8 cellular contexts compared by ENCODE assay signal in genomic region chr9:136363606-136364368, GRCh38. TPM values are rescaled to one million over a fixed set of nuclear protein-coding genes. Genes with fewer than 3 reads are reported as not detected.
DNase-seq lines count a peak whose midpoint lies in the region; ATAC-seq and TF ChIP-seq lines count a peak whose summit lies in the region.

TSS of gene DNLZ (minus strand) at chr9:136363744. CDS start at chr9:136363714, 30 bp downstream.

- WGBS in esophagus muscularis mucosa = 0% methylated on average over 8 of the region's 83 CpGs

- TF ChIP-seq POLR2A in esophagus muscularis mucosa (IDR thresholded peaks at IDR 0.05; ENCODE audit: low read depth) = no peak

- TF ChIP-seq EP300 in esophagus muscularis mucosa (IDR thresholded peaks at IDR 0.05) = no peak

- peak; percentile 94 for DNase-seq in DMS53 (lab: John Stamatoyannopoulos, UW)
- DNase-seq in activated T-cell treated with anti-CD3 and anti-CD28 coated beads, Interleukin-2, amount 50 U/mL, for 4 hours = peak; percentile 86
- peak; percentile 95 for DNase-seq in esophagus muscularis mucosa (ENCODE audit: extremely low spot score)
- DNase-seq in naive B cell = peak; percentile 83
- peak; percentile 89 to 92 for DNase-seq in stimulated activated effector memory CD8-positive, alpha-beta T cell treated with anti-CD3 and anti-CD28 coated beads, Interleukin-12 subunit alpha, Interleukin-12 subunit beta, amount 100 ng/mL, for 72 hours (ENCODE audit: low spot score in 2 of 2)

- H3K36me3 ChIP-seq in HUES6 (ENCODE audit: control insufficient read depth, insufficient read depth, low read length) = peaks cover 8% of the 10 kb centered on the region
- peaks cover 0 to 13% (median 6%) of the 10 kb centered on the region in 4 donors for H3K36me3 ChIP-seq in esophagus muscularis mucosa

- peak within 1 kb of the TSS; percentile 85 for H3K4me3 Mint-ChIP-seq in activated T-cell treated with anti-CD3 and anti-CD28 coated beads, Interleukin-2, amount 50 U/mL, for 4 hours
- peak within 1 kb of the TSS; percentile 74 to 91 (median 86) for H3K4me3 Mint-ChIP-seq in naive B cell
- peak within 1 kb of the TSS; percentile 66 for H3K4me3 Mint-ChIP-seq in stimulated activated effector memory CD8-positive, alpha-beta T cell treated with anti-CD3 and anti-CD28 coated beads, Interleukin-12 subunit alpha, Interleukin-12 subunit beta, amount 100 ng/mL, for 72 hours

- intact Hi-C loops in esophagus muscularis mucosa (cut with DNase I) = loop anchor here (2.0 kb wide), 1 partner anchor 21 kb away; no protein-coding TSS in a partner anchor

- H3K4me3 ChIP-seq in HUES6 (ENCODE audit: low read depth, low read length) (peak within 1 kb of the TSS; percentile 96), esophagus muscularis mucosa (peak within 1 kb of the TSS; percentile 87 to 100 (median 93))

- H3K27ac Mint-ChIP-seq in naive B cell = peak within 1 kb of the TSS; percentile 62 to 94 (median 78)
- H3K27ac Mint-ChIP-seq in stimulated activated effector memory CD8-positive, alpha-beta T cell treated with anti-CD3 and anti-CD28 coated beads, Interleukin-12 subunit alpha, Interleukin-12 subunit beta, amount 100 ng/mL, for 72 hours = peak within 1 kb of the TSS; percentile 81

- H3K27me3 ChIP-seq in HUES6 (ENCODE audit: control insufficient read depth, insufficient read depth, low read length) = no peaks in the 10 kb centered on the region
- peaks cover 0 to 28% (median 0%) of the 10 kb centered on the region in 4 donors for H3K27me3 ChIP-seq in esophagus muscularis mucosa

- H3K9me3 ChIP-seq in HUES6 (ENCODE audit: control insufficient read depth, insufficient read depth, low read depth, low read length) = no peaks in the 10 kb centered on the region
- H3K9me3 ChIP-seq in esophagus muscularis mucosa = no peaks in the 10 kb centered on the region

- H3K9me3 Mint-ChIP-seq in activated T-cell treated with anti-CD3 and anti-CD28 coated beads, Interleukin-2, amount 50 U/mL, for 4 hours = no peaks in the 10 kb centered on the region
- H3K9me3 Mint-ChIP-seq in naive B cell = no peaks in the 10 kb centered on the region
- no peaks in the 10 kb centered on the region for H3K9me3 Mint-ChIP-seq in stimulated activated effector memory CD8-positive, alpha-beta T cell treated with anti-CD3 and anti-CD28 coated beads, Interleukin-12 subunit alpha, Interleukin-12 subunit beta, amount 100 ng/mL, for 72 hours

- H3K4me1 Mint-ChIP-seq in activated T-cell treated with anti-CD3 and anti-CD28 coated beads, Interleukin-2, amount 50 U/mL, for 4 hours (ENCODE audit: low read depth) = peaks cover 1% of the 10 kb centered on the region
- peaks cover 3 to 22% (median 7%) of the 10 kb centered on the region in 3 donors for H3K4me1 Mint-ChIP-seq in naive B cell
- peaks cover 9% of the 10 kb centered on the region for H3K4me1 Mint-ChIP-seq in stimulated activated effector memory CD8-positive, alpha-beta T cell treated with anti-CD3 and anti-CD28 coated beads, Interleukin-12 subunit alpha, Interleukin-12 subunit beta, amount 100 ng/mL, for 72 hours

- ATAC-seq in GM21447 (IDR thresholded peaks at IDR 0.05; ENCODE audit: unreplicated experiment) (peak; percentile 70), naive B cell (ENCODE audit: low read depth in 2 of 2) (peak; percentile 80 to 81)
- ATAC-seq in activated T-cell treated with anti-CD3 and anti-CD28 coated beads, Interleukin-2, amount 50 U/mL, for 4 hours = peak; percentile 80 to 84
- ATAC-seq in stimulated activated effector memory CD8-positive, alpha-beta T cell treated with anti-CD3 and anti-CD28 coated beads, Interleukin-12 subunit alpha, Interleukin-12 subunit beta, amount 100 ng/mL, for 72 hours = peak; percentile 83

- H3K27ac ChIP-seq in HUES6 (ENCODE audit: low read depth, low read length) (no peak within 1 kb of the TSS; the same call in 1 of the 2 replicates), esophagus muscularis mucosa (replicated peaks in 1 of 4) (peak within 1 kb of the TSS; percentile 84 to 96 (median 94))

- TF ChIP-seq CTCF in esophagus muscularis mucosa (IDR thresholded peaks at IDR 0.05) = peak in 2 of 3 experiments; percentile 99

- peaks cover 17% of the 10 kb centered on the region for H3K4me1 ChIP-seq in HUES6 (ENCODE audit: control insufficient read depth, insufficient read depth, low read length)
- H3K4me1 ChIP-seq in esophagus muscularis mucosa = peaks cover 29 to 39% (median 37%) of the 10 kb centered on the region in 4 donors

- no peaks in the 10 kb centered on the region for H3K36me3 Mint-ChIP-seq in activated T-cell treated with anti-CD3 and anti-CD28 coated beads, Interleukin-2, amount 50 U/mL, for 4 hours (ENCODE audit: insufficient read depth)
- H3K36me3 Mint-ChIP-seq in naive B cell = no peaks in the 10 kb centered on the region
- peaks cover 8% of the 10 kb centered on the region for H3K36me3 Mint-ChIP-seq in stimulated activated effector memory CD8-positive, alpha-beta T cell treated with anti-CD3 and anti-CD28 coated beads, Interleukin-12 subunit alpha, Interleukin-12 subunit beta, amount 100 ng/mL, for 72 hours

- H3K9ac ChIP-seq in HUES6 (ENCODE audit: low read length) = peak within 1 kb of the TSS; percentile 95

- H3K27me3 Mint-ChIP-seq in activated T-cell treated with anti-CD3 and anti-CD28 coated beads, Interleukin-2, amount 50 U/mL, for 4 hours (ENCODE audit: low read depth) = no peaks in the 10 kb centered on the region
- peaks cover 0 to 13% (median 0%) of the 10 kb centered on the region in 3 donors for H3K27me3 Mint-ChIP-seq in naive B cell

TF ChIP-seq in PFSK-1, 5 proteins besides CTCF, POLR2A, EP300 and RAD21:
- 0 out of 2 replicates have a peak, but pooled peaks have one; percentile 38 for TF ChIP-seq TAF1 (IDR thresholded peaks at IDR 0.05; ENCODE audit: borderline replicate concordance, insufficient read depth, low read length)
- peak; percentile 68; the same call in 1 of the 2 replicates for TF ChIP-seq SIN3A (IDR thresholded peaks at IDR 0.05; ENCODE audit: borderline replicate concordance, insufficient read depth, low read length)
- 0 out of 4 replicates have a peak, but pooled peaks of 1 of the 2 experiments have one; percentile 11 for TF ChIP-seq REST (IDR thresholded peaks at IDR 0.05; ENCODE audit: insufficient read depth in 1 of 2, low read depth in 2 of 2, low read length in 2 of 2)
- no peak for TF ChIP-seq FOXP2 (optimal IDR thresholded peaks at IDR 0.05; ENCODE audit: borderline replicate concordance, extremely low read depth, extremely low read length, insufficient read depth)
- no peak for TF ChIP-seq POLR2AphosphoS5 (IDR thresholded peaks at IDR 0.05; ENCODE audit: low read depth, low read length)

RNA-seq across cellular contexts. Expression of gene DNLZ, which starts in this region (rescaled TPM):
- polyA plus RNA-seq in PFSK-1 (2012; ENCODE audit: insufficient read length, low read depth) = 58.4 TPM
- total RNA-seq in activated T-cell treated with anti-CD3 and anti-CD28 coated beads, Interleukin-2, amount 50 U/mL, for 4 hours = 10 to 100 TPM; 75.5 to 82.7 (median 75.5) TPM
- 10 to 100 TPM; 29.5 to 41.3 (median 35.8) TPM for total RNA-seq in esophagus muscularis mucosa
- 10 to 100 TPM; 42.2 to 93.0 (median 57.2) TPM for polyA plus RNA-seq in naive B cell (ENCODE audit: low read depth in 6 of 6)
